8 cellular contexts compared by ENCODE assay signal in genomic region chr3:195850857-195851531, GRCh38. TPM values are rescaled to one million over a fixed set of nuclear protein-coding genes. Genes with fewer than 3 reads are reported as not detected.
A peak's percentile ranks its signal among the peaks of the same experiment; 100 is the strongest.
DNase-seq lines count a peak whose midpoint lies in the region; ATAC-seq and TF ChIP-seq lines count a peak whose summit lies in the region.

No MANE protein-coding gene starts in this region.

- no peak overlapping the region for H3K4ac ChIP-seq in neuronal stem cell (ENCODE audit: low read length)

- H3K9me3 Mint-ChIP-seq in activated T-cell treated with anti-CD3 and anti-CD28 coated beads, Interleukin-2, amount 50 U/mL, for 72 hours = no peaks in the 10 kb centered on the region

- no peaks in the 10 kb centered on the region for H3K36me3 Mint-ChIP-seq in activated T-cell treated with anti-CD3 and anti-CD28 coated beads, Interleukin-2, amount 50 U/mL, for 72 hours (ENCODE audit: insufficient read depth in 2 of 2)

- H3K9me3 ChIP-seq in Loucy (ENCODE audit: insufficient read depth, low read depth, low read length) (no peaks in the 10 kb centered on the region), neuronal stem cell (replicated peaks in 1 of 2; ENCODE audit: control insufficient read depth in 2 of 2, insufficient read depth in 1 of 2, low read depth in 1 of 2, low read length in 2 of 2) (peaks cover 0 to 4% of the 10 kb centered on the region in 2 donors)

- H2AFZ ChIP-seq in Loucy (ENCODE audit: low read length) = no peak overlapping the region
- no peak overlapping the region for H2AFZ ChIP-seq in neuronal stem cell (ENCODE audit: low read length)

- no peaks in the 10 kb centered on the region for H3K79me2 ChIP-seq in Loucy (ENCODE audit: insufficient read depth, low read length)

- H3K4me3 ChIP-seq in Loucy (ENCODE audit: low read length, poor library complexity, severe bottlenecking) = no peak overlapping the region
- H3K4me3 ChIP-seq in fibroblast of pulmonary artery (replicated peaks; ENCODE audit: low read depth, low read length) = no peak overlapping the region
- H3K4me3 ChIP-seq in neuronal stem cell (ENCODE audit: low read length in 2 of 2) = no peak overlapping the region

- no peak overlapping the region for H3K27ac Mint-ChIP-seq in activated T-cell treated with anti-CD3 and anti-CD28 coated beads, Interleukin-2, amount 50 U/mL, for 72 hours

- peaks cover 7% of the 10 kb centered on the region; the same call in 1 of the 2 replicates for H3F3A ChIP-seq in Loucy (ENCODE audit: low read depth)

- H4K20me1 ChIP-seq in Loucy (ENCODE audit: insufficient read depth, low read length, poor library complexity, severe bottlenecking) = no peaks in the 10 kb centered on the region

- peak; percentile 90 to 96 for ATAC-seq in activated T-cell treated with anti-CD3 and anti-CD28 coated beads, Interleukin-2, amount 50 U/mL, for 72 hours (replicated peaks in 1 of 2)

- H3K27me3 Mint-ChIP-seq in activated T-cell treated with anti-CD3 and anti-CD28 coated beads, Interleukin-2, amount 50 U/mL, for 72 hours (ENCODE audit: low read depth) = peaks cover 8% of the 10 kb centered on the region

- DNase-seq in ELF-1 (ENCODE audit: low read depth, low spot score) (peak; percentile 92), H4 (ENCODE audit: low spot score) (peak; percentile 90), RKO (ENCODE audit: low spot score) (peak; percentile 88), fibroblast of pulmonary artery (ENCODE audit: low read depth) (peak; percentile 95), neuronal stem cell (ENCODE audit: low spot score) (peak; percentile 86), substantia nigra (lab: John Stamatoyannopoulos, UW) (peak in 47 of 49 donors; percentile 10 to 89 (median 76))
- DNase-seq in activated T-cell treated with anti-CD3 and anti-CD28 coated beads, Interleukin-2, amount 50 U/mL, for 72 hours = peak; percentile 90 to 91

- no CpG with 5 or more reads among the region's 31 CpGs for whole genome bisulfite sequencing in neuronal stem cell (ENCODE audit: extremely low coverage in 2 of 2, insufficient read length in 2 of 2, insufficient replicate concordance in 1 of 2), 2 donors

- no peak overlapping the region for H2BK12ac ChIP-seq in neuronal stem cell (ENCODE audit: low read length)

- H4K8ac ChIP-seq in neuronal stem cell (ENCODE audit: low read depth, low read length) = no peak overlapping the region

- H3K36me3 ChIP-seq in Loucy (ENCODE audit: insufficient read depth, low read length) = no peaks in the 10 kb centered on the region
- no peaks in the 10 kb centered on the region for H3K36me3 ChIP-seq in neuronal stem cell (replicated peaks in 1 of 2; ENCODE audit: control insufficient read depth in 2 of 2, insufficient read depth in 2 of 2, low read length in 2 of 2)

- H3K4me2 ChIP-seq in Loucy (ENCODE audit: low read depth, low read length, poor library complexity, severe bottlenecking) (no peak overlapping the region), neuronal stem cell (ENCODE audit: insufficient read depth, low read length, poor library complexity, severe bottlenecking) (no peak overlapping the region)

- no peak overlapping the region for H3K18ac ChIP-seq in neuronal stem cell (ENCODE audit: low read length)

- H3K4me3 Mint-ChIP-seq in activated T-cell treated with anti-CD3 and anti-CD28 coated beads, Interleukin-2, amount 50 U/mL, for 72 hours = peak overlapping the region; percentile 28 to 60

- H2BK15ac ChIP-seq in neuronal stem cell (ENCODE audit: low read length) = no peak overlapping the region

- H2AK5ac ChIP-seq in neuronal stem cell (ENCODE audit: low read depth, low read length) = no peak overlapping the region

- peak; percentile 100 for TF ChIP-seq CTCF in Loucy (conservative IDR thresholded peaks at IDR 0.05; ENCODE audit: low read length)
- TF ChIP-seq CTCF in fibroblast of pulmonary artery (IDR thresholded peaks at IDR 0.05; ENCODE audit: low read length, missing control alignments) = no peak

- H3K4me1 ChIP-seq in Loucy (ENCODE audit: insufficient read depth, low read length, poor library complexity, severe bottlenecking) (peaks cover 35% of the 10 kb centered on the region), neuronal stem cell (ENCODE audit: control insufficient read depth in 2 of 2, insufficient read depth in 1 of 2, low read depth in 1 of 2, low read length in 2 of 2) (no peaks in the 10 kb centered on the region)

- peaks cover 13% of the 10 kb centered on the region for H3K4me1 Mint-ChIP-seq in activated T-cell treated with anti-CD3 and anti-CD28 coated beads, Interleukin-2, amount 50 U/mL, for 72 hours (ENCODE audit: low read depth)

- no peak overlapping the region for H3K9ac ChIP-seq in Loucy (ENCODE audit: low read depth, low read length, poor library complexity, severe bottlenecking)
- H3K9ac ChIP-seq in neuronal stem cell (ENCODE audit: low read depth, low read length, poor library complexity) = no peak overlapping the region

- H3K23ac ChIP-seq in neuronal stem cell (ENCODE audit: low read depth, low read length, poor library complexity) = no peak overlapping the region

- no peak overlapping the region for H3K27ac ChIP-seq in neuronal stem cell (replicated peaks; ENCODE audit: low read length)
- no peak overlapping the region for H3K27ac ChIP-seq in substantia nigra (ENCODE audit: low read depth, low read length, poor library complexity, severe bottlenecking)

- peaks cover 2% of the 10 kb centered on the region for H3K79me1 ChIP-seq in neuronal stem cell (ENCODE audit: low read depth, low read length)

- no peak overlapping the region for H2BK5ac ChIP-seq in neuronal stem cell (ENCODE audit: low read length)

- H3K14ac ChIP-seq in neuronal stem cell (ENCODE audit: low read length) = no peak overlapping the region

- no peaks in the 10 kb centered on the region for H3K9me2 ChIP-seq in Loucy (replicated peaks; ENCODE audit: low read depth, low read length)

- no peak overlapping the region for H2BK120ac ChIP-seq in neuronal stem cell (ENCODE audit: low read depth, low read length)

- H3K27me3 ChIP-seq in Loucy (ENCODE audit: insufficient read depth, low read length, poor library complexity, severe bottlenecking) (no peaks in the 10 kb centered on the region), neuronal stem cell (ENCODE audit: control insufficient read depth in 3 of 3, insufficient read depth in 3 of 3, low read depth in 1 of 3, low read length in 3 of 3) (peaks cover 0 to 27% (median 0%) of the 10 kb centered on the region in 3 experiments)

- no peak overlapping the region for H4K91ac ChIP-seq in neuronal stem cell (ENCODE audit: low read depth, low read length, poor library complexity)

RNA-seq across cellular contexts. Expression of gene MUC4, which starts 39.3 kb away (rescaled TPM):
- not detected in 2 replicates for total RNA-seq in H4 (2014; rRNA removed; shearing (Covaris generic))
- total RNA-seq in activated T-cell treated with anti-CD3 and anti-CD28 coated beads, Interleukin-2, amount 50 U/mL, for 72 hours = under 1 TPM; 0.34 to 0.42 TPM
- polyA plus RNA-seq in neuronal stem cell (2013, experiment 1 of 2) = 0.03 TPM
- not detected for polyA plus RNA-seq in neuronal stem cell (2013, experiment 2 of 2)

RNA-seq across cellular contexts. Expression of gene TNK2, which starts 57.4 kb away (rescaled TPM):
- total RNA-seq in H4 (2014; rRNA removed; shearing (Covaris generic)) = 3.7 and 6.4 TPM in 2 replicates
- 100 to 1,000 TPM in 1 of 2 donors, 10 to 100 TPM in 1; 94.8 to 112 TPM for total RNA-seq in activated T-cell treated with anti-CD3 and anti-CD28 coated beads, Interleukin-2, amount 50 U/mL, for 72 hours
- 21.3 TPM for polyA plus RNA-seq in neuronal stem cell (2013, experiment 1 of 2)
- 20.7 TPM for polyA plus RNA-seq in neuronal stem cell (2013, experiment 2 of 2)

Comparison
In these comparisons a context has a peak if more than half of its experiments do, and no peak if none do; other contexts are left out.
1. RNA of gene TNK2, which starts 57.4 kb away (total RNA-seq): 94.8 to 112 TPM in activated T-cell treated with anti-CD3 and anti-CD28 coated beads, Interleukin-2, amount 50 U/mL, for 72 hours; 3.7 to 6.4 TPM in H4; every median in the first group is over 10 times any median in the second.
2. Peak in every context shown above with its lines, with median percentiles within 50 percentile points of each other: DNase-seq.